ENCODE assay signal across 8 cellular contexts in genomic region chr1:87325982-87326738, GRCh38. TPM values are rescaled to one million over a fixed set of nuclear protein-coding genes. Genes with fewer than 3 reads are reported as not detected.
DNase-seq lines count a peak whose midpoint lies in the region; ATAC-seq and TF ChIP-seq lines count a peak whose summit lies in the region.

No MANE protein-coding gene starts in this region.

- ATAC-seq in central memory CD8-positive, alpha-beta T cell (replicated peaks; ENCODE audit: extremely low read depth, poor library complexity, severe bottlenecking): no peak
- ATAC-seq in GM18502 (IDR thresholded peaks at IDR 0.05; ENCODE audit: poor library complexity, unreplicated experiment): no peak

- peaks cover 29% of the 10 kb centered on the region for H3K4me1 Mint-ChIP-seq in central memory CD8-positive, alpha-beta T cell

- no peak overlapping the region for H3K27ac ChIP-seq in mesenchymal stem cell (ENCODE audit: low read length, poor library complexity, severe bottlenecking)

- H3K27me3 ChIP-seq in Loucy (ENCODE audit: insufficient read depth, low read length, poor library complexity, severe bottlenecking): no peaks in the 10 kb centered on the region
- no peaks in the 10 kb centered on the region for H3K27me3 ChIP-seq in mesenchymal stem cell (ENCODE audit: control insufficient read depth in 1 of 2, insufficient read depth in 1 of 2, low read length in 2 of 2)

- no peak overlapping the region for H3K18ac ChIP-seq in mesenchymal stem cell (ENCODE audit: low read depth in 1 of 2, low read length in 2 of 2)

- H2AK5ac ChIP-seq in mesenchymal stem cell (ENCODE audit: low read length, severe bottlenecking): no peak overlapping the region

- WGBS in mesenchymal stem cell: 38% methylated on average over 8 of the region's 10 CpGs

- DNase-seq in activated T-cell treated with anti-CD3 and anti-CD28 coated beads for 24 hours (ENCODE audit: low read depth) (peak; percentile 35), SHP77 (lab: John Stamatoyannopoulos, UW) (peak; percentile 28 to 36), mesenchymal stem cell (peak; percentile 54)
- no peak for DNase-seq in activated T-cell treated with anti-CD3 and anti-CD28 coated beads, Interleukin-2, amount 50 U/mL, for 1 hour
- peak in 1 of 2 donors; percentile 30 for DNase-seq in central memory CD8-positive, alpha-beta T cell (ENCODE audit: low spot score in 2 of 2)
- no peak for DNase-seq in activated CD4-positive, CD25-positive, alpha-beta regulatory T cell treated with anti-CD3 and anti-CD28 coated beads, Interleukin-2, amount 50 U/mL, for 72 hours

- no peak overlapping the region for H2BK120ac ChIP-seq in mesenchymal stem cell (ENCODE audit: low read depth, low read length)

- 0 out of 2 replicates have a peak overlapping the region, but pooled peaks have one; percentile 2 for H2AFZ ChIP-seq in Loucy (ENCODE audit: low read length)
- no peak overlapping the region for H2AFZ ChIP-seq in mesenchymal stem cell (ENCODE audit: low read depth, low read length)

- H3K9ac ChIP-seq in Loucy (ENCODE audit: low read depth, low read length, poor library complexity, severe bottlenecking): no peak overlapping the region
- H3K9ac ChIP-seq in mesenchymal stem cell (ENCODE audit: low read length): no peak overlapping the region

- no peaks in the 10 kb centered on the region for H3K9me2 ChIP-seq in Loucy (replicated peaks; ENCODE audit: low read depth, low read length)

- H3K27me3 Mint-ChIP-seq in central memory CD8-positive, alpha-beta T cell: no peaks in the 10 kb centered on the region

- no peak overlapping the region for H2BK12ac ChIP-seq in mesenchymal stem cell (ENCODE audit: low read length in 2 of 2)

- no peak overlapping the region for H2BK5ac ChIP-seq in mesenchymal stem cell (ENCODE audit: low read depth, low read length, poor library complexity, severe bottlenecking)

- no peak overlapping the region for H2BK15ac ChIP-seq in mesenchymal stem cell (ENCODE audit: low read depth, poor library complexity, severe bottlenecking)

- no peak overlapping the region for H3K4me3 Mint-ChIP-seq in central memory CD8-positive, alpha-beta T cell

- H3K9me3 ChIP-seq in Loucy (ENCODE audit: insufficient read depth, low read depth, low read length) (no peaks in the 10 kb centered on the region), mesenchymal stem cell (ENCODE audit: control insufficient read depth, low read length) (no peaks in the 10 kb centered on the region)

- no peak overlapping the region for H3K4ac ChIP-seq in mesenchymal stem cell (ENCODE audit: low read depth in 1 of 2, low read length in 2 of 2)

- no peaks in the 10 kb centered on the region for H3F3A ChIP-seq in Loucy (ENCODE audit: low read depth)

- no peak overlapping the region for H3K4me3 ChIP-seq in Loucy (ENCODE audit: low read length, poor library complexity, severe bottlenecking)
- H3K4me3 ChIP-seq in mesenchymal stem cell (ENCODE audit: insufficient read depth in 1 of 2, low read depth in 1 of 2, low read length in 2 of 2): no peak overlapping the region

- peaks cover 4% of the 10 kb centered on the region for H3K36me3 Mint-ChIP-seq in central memory CD8-positive, alpha-beta T cell (ENCODE audit: insufficient read depth)

- H4K20me1 ChIP-seq in Loucy (ENCODE audit: insufficient read depth, low read length, poor library complexity, severe bottlenecking): peaks cover 5% of the 10 kb centered on the region

- no peaks in the 10 kb centered on the region for H3K9me3 Mint-ChIP-seq in central memory CD8-positive, alpha-beta T cell

- H3K36me3 ChIP-seq in Loucy (ENCODE audit: insufficient read depth, low read length) (no peaks in the 10 kb centered on the region), mesenchymal stem cell (ENCODE audit: control insufficient read depth in 1 of 2, insufficient read depth in 2 of 2, low read depth in 1 of 2, low read length in 2 of 2) (no peaks in the 10 kb centered on the region)

- H3K27ac Mint-ChIP-seq in central memory CD8-positive, alpha-beta T cell (ENCODE audit: low read depth): peak overlapping the region; percentile 13

- H3K4me1 ChIP-seq in Loucy (ENCODE audit: insufficient read depth, low read length, poor library complexity, severe bottlenecking) (peaks cover 10% of the 10 kb centered on the region), mesenchymal stem cell (ENCODE audit: control insufficient read depth, insufficient read depth, low read depth, low read length) (no peaks in the 10 kb centered on the region)

- H4K8ac ChIP-seq in mesenchymal stem cell (ENCODE audit: low read length): no peak overlapping the region

- TF ChIP-seq CTCF in Loucy (conservative IDR thresholded peaks at IDR 0.05; ENCODE audit: low read length): peak; percentile 92

- H4K91ac ChIP-seq in mesenchymal stem cell (ENCODE audit: low read length): no peak overlapping the region

- H3K79me2 ChIP-seq in Loucy (ENCODE audit: insufficient read depth, low read length): peaks cover 14% of the 10 kb centered on the region

- no peak overlapping the region for H3K23ac ChIP-seq in mesenchymal stem cell (ENCODE audit: low read length in 2 of 2)

- H3K79me1 ChIP-seq in mesenchymal stem cell (replicated peaks; ENCODE audit: low read length, poor library complexity, severe bottlenecking): no peaks in the 10 kb centered on the region

- no peak overlapping the region for H3K4me2 ChIP-seq in Loucy (ENCODE audit: low read depth, low read length, poor library complexity, severe bottlenecking)
- H3K4me2 ChIP-seq in mesenchymal stem cell (ENCODE audit: low read length, poor library complexity, severe bottlenecking): no peak overlapping the region

- H3K14ac ChIP-seq in mesenchymal stem cell (ENCODE audit: low read length in 2 of 2): no peak overlapping the region

RNA-seq across cellular contexts. Expression of gene LMO4, which starts 2.5 kb away (rescaled TPM):
- polyA plus RNA-seq in mesenchymal stem cell (2013, experiment 1 of 2): 40.6 TPM
- polyA plus RNA-seq in mesenchymal stem cell (2013, experiment 2 of 2): 40.8 TPM

Comparison
In these comparisons a context has a peak if more than half of its experiments do, and no peak if none do; other contexts are left out.
1. DNase-seq: peak in activated T-cell treated with anti-CD3 and anti-CD28 coated beads for 24 hours (single experiment), SHP77 (2 of 2) and mesenchymal stem cell (single experiment); none in activated T-cell treated with anti-CD3 and anti-CD28 coated beads, Interleukin-2, amount 50 U/mL, for 1 hour (single experiment) and activated CD4-positive, CD25-positive, alpha-beta regulatory T cell treated with anti-CD3 and anti-CD28 coated beads, Interleukin-2, amount 50 U/mL, for 72 hours (single experiment).